In genomic region chr18:5294113-5294617, GRCh38 we compare ENCODE assay signal across 8 cellular contexts. TPM values are rescaled to one million over a fixed set of nuclear protein-coding genes. Genes with fewer than 3 reads are reported as not detected.
A peak's percentile ranks its signal among the peaks of the same experiment; 100 is the strongest.
DNase-seq lines count a peak whose midpoint lies in the region; ATAC-seq, FAIRE-seq and TF ChIP-seq lines count a peak whose summit lies in the region.

No MANE protein-coding gene starts in this region.

- 37% methylated on average over 9 of the region's 9 CpGs for WGBS in GM12878 (ENCODE audit: insufficient coverage, insufficient replicate concordance, low lambda C conversion rate, missing lambda C conversion rate)
- WGBS in HepG2 (ENCODE audit: low lambda C conversion rate) = 51% methylated on average over 9 of the region's 9 CpGs

- H3K79me2 ChIP-seq in MM.1S (ENCODE audit: low read length) (peaks cover 16% of the 10 kb centered on the region), GM12878 (ENCODE audit: control insufficient read depth, insufficient read depth, low read length) (peaks cover 9% of the 10 kb centered on the region), HepG2 (ENCODE audit: insufficient read depth, low read length) (peaks cover 13% of the 10 kb centered on the region)

- SMC1A ChIA-PET in GM12878 (lab: Charles Lee; ENCODE audit: uncharacterized antibody, unreplicated experiment) = interaction anchor here (0.7 to 1.6 kb wide), 4 partner anchors 51 to 1024 kb away, joined by 3 to 6 read pairs (median 3); no protein-coding TSS in a partner anchor

- CTCF ChIA-PET in GM12878 (lab: Yijun Ruan, JAX) = interaction anchor here (0.9 to 1.8 kb wide), 4 partner anchors 9 to 57 kb away, joined by 3 to 4 read pairs (median 4); no protein-coding TSS in a partner anchor
- CTCF ChIA-PET in HepG2 (lab: Yijun Ruan, JAX; ENCODE audit: low intra/inter-chr PET ratio, low total read pairs) = no interaction called here

- H3K9ac ChIP-seq in ES-I3 (ENCODE audit: low read depth, low read length) (peak overlapping the region; percentile 65), MM.1S (ENCODE audit: low read length) (peak overlapping the region; percentile 75; the same call in 1 of the 2 replicates), GM12878 (ENCODE audit: control insufficient read depth, insufficient read depth, low read length) (peak overlapping the region; percentile 71), HepG2 (ENCODE audit: insufficient read depth, low read depth, low read length) (peak overlapping the region; percentile 89)

- DNase-seq in MM.1S = no peak
- DNase-seq in GM12878 (ENCODE audit: low read depth, low spot score) = no peak
- DNase-seq in HepG2 (ENCODE audit: low spot score) = no peak
- DNase-seq in stimulated activated CD8-positive, alpha-beta memory T cell treated with anti-CD3 and anti-CD28 coated beads, Interleukin-15, amount 100 ng/mL, for 24 hours (ENCODE audit: low read depth) = peak; percentile 29
- no peak for DNase-seq in NCI-H1092 (lab: John Stamatoyannopoulos, UW)

- peak; percentile 37 for ATAC-seq in GM12878
- ATAC-seq in HepG2 = no peak
- ATAC-seq in HG03039 (IDR thresholded peaks at IDR 0.05; ENCODE audit: unreplicated experiment) = no peak
- no peak for ATAC-seq in GM18498 (IDR thresholded peaks at IDR 0.05; ENCODE audit: unreplicated experiment)

- H3K4me3 ChIP-seq in MM.1S (ENCODE audit: low read length) = peak overlapping the region; percentile 85
- peak overlapping the region; percentile 96 for H3K4me3 ChIP-seq in GM12878
- H3K4me3 ChIP-seq in HepG2 (replicated peaks in 1 of 3; ENCODE audit: insufficient read depth in 1 of 3, low read depth in 2 of 3, low read length in 3 of 3) = peak overlapping the region; percentile 71 to 88 (median 87)

- H3K4me1 ChIP-seq in ES-I3 (ENCODE audit: insufficient read depth, low read length) (no peaks in the 10 kb centered on the region), MM.1S (ENCODE audit: low read length) (peaks cover 5% of the 10 kb centered on the region; the same call in 1 of the 2 replicates), GM12878 (ENCODE audit: control insufficient read depth, insufficient read depth, low read length) (peaks cover 5% of the 10 kb centered on the region; the same call in 1 of the 2 replicates), HepG2 (ENCODE audit: insufficient read depth, low read length) (peaks cover 41% of the 10 kb centered on the region)

- intact Hi-C loops in GM12878 (cut with micrococcal nuclease; ENCODE audit: unreplicated experiment) = no loop called here
- intact Hi-C loops in HepG2 (cut with micrococcal nuclease; ENCODE audit: unreplicated experiment) = loop anchor here (1.0 kb wide), 1 partner anchor 56 kb away; no protein-coding TSS in a partner anchor

- no peaks in the 10 kb centered on the region for H3K9me2 ChIP-seq in MM.1S (replicated peaks; ENCODE audit: insufficient read depth, low read length)

- POLR2A ChIA-PET in GM12878 (lab: Charles Lee) (interaction anchor here (0.6 to 4.9 kb wide), 4 partner anchors 8 to 1835 kb away, joined by 3 to 51 read pairs (median 5); no protein-coding TSS in a partner anchor), HepG2 (lab: Yijun Ruan, JAX) (interaction anchor here (0.9 to 4.7 kb wide), 6 partner anchors 10 to 132 kb away, joined by 3 to 82 read pairs (median 16); no protein-coding TSS in a partner anchor)

- TF ChIP-seq EP300 in GM12878 (IDR thresholded peaks at IDR 0.05; ENCODE audit: borderline replicate concordance in 1 of 2, control insufficient read depth in 1 of 2, low read depth in 2 of 2, low read length in 2 of 2) = no peak
- no peak for TF ChIP-seq EP300 in HepG2 (IDR thresholded peaks at IDR 0.05; ENCODE audit: low read depth in 2 of 2, low read length in 2 of 2)
- no peak for TF ChIP-seq EP300 in HepG2 (CRISPR knock-in tag; IDR thresholded peaks at IDR 0.05; ENCODE audit: borderline replicate concordance)

- H3K36me3 ChIP-seq in ES-I3 (ENCODE audit: insufficient read depth, low read length) (no peaks in the 10 kb centered on the region; the same call in 1 of the 2 replicates), MM.1S (replicated peaks; ENCODE audit: insufficient read depth, low read length) (peaks cover 6% of the 10 kb centered on the region; the same call in 1 of the 2 replicates), GM12878 (ENCODE audit: control insufficient read depth in 2 of 2, insufficient read depth in 2 of 2, low read length in 1 of 2) (peaks cover 0 to 8% of the 10 kb centered on the region in 2 experiments; a peak in 2 of 4 replicates), HepG2 (replicated peaks in 1 of 2; ENCODE audit: control insufficient read depth in 1 of 2, insufficient read depth in 2 of 2, low read length in 2 of 2) (peaks cover 6 to 21% of the 10 kb centered on the region in 2 experiments; a peak in 3 of 5 replicates)

- no TSS peak for BruUV-seq in GM12878 (replicated peaks; lab: Mats Ljungman, UMichigan)
- BruUV-seq in HepG2 (replicated peaks; lab: Mats Ljungman, UMichigan) = TSS peak; percentile 39

- TF ChIP-seq RAD21 in GM12878 (IDR thresholded peaks at IDR 0.05; ENCODE audit: insufficient read depth, low read depth, low read length) = no peak
- no peak for TF ChIP-seq RAD21 in HepG2 (CRISPR knock-in tag; IDR thresholded peaks at IDR 0.05)

- RAD21 ChIA-PET in GM12878 (lab: Charles Lee; ENCODE audit: unreplicated experiment) = interaction anchor here (4.7 kb wide), 1 partner anchor 57 kb away, joined by 33 read pairs; no protein-coding TSS in a partner anchor

- FAIRE-seq in GM12878 (lab: Jason Lieb, UNC) (peak; percentile 18), HepG2 (lab: Jason Lieb, UNC) (no peak)

- no peaks in the 10 kb centered on the region for H4K20me1 ChIP-seq in MM.1S (ENCODE audit: insufficient read depth, low read length)
- H4K20me1 ChIP-seq in GM12878 (ENCODE audit: control insufficient read depth, insufficient read depth) = no peaks in the 10 kb centered on the region
- H4K20me1 ChIP-seq in HepG2 (ENCODE audit: insufficient read depth, low read length) = no peaks in the 10 kb centered on the region

- in situ Hi-C loops in GM12878 (cut with MboI) = loop anchor here (5.0 kb wide), 1 partner anchor 57 kb away; no protein-coding TSS in a partner anchor
- in situ Hi-C loops in HepG2 (cut with HindIII; ENCODE audit: extremely low pct_ligation_motif_present, low pct_unique_long_range_greater_than_20kb) = loop anchor here (5.0 kb wide), 1 partner anchor 57 kb away; no protein-coding TSS in a partner anchor

- H3K27me3 ChIP-seq in MM.1S (replicated peaks; ENCODE audit: insufficient read depth, low read length) (no peaks in the 10 kb centered on the region), GM12878 (replicated peaks in 1 of 2; ENCODE audit: control insufficient read depth in 2 of 2, insufficient read depth in 2 of 2, low read length in 1 of 2) (peaks cover 0 to 1% of the 10 kb centered on the region in 2 experiments; a peak in 2 of 4 replicates), HepG2 (ENCODE audit: control insufficient read depth in 1 of 2, insufficient read depth in 2 of 2, low read length in 2 of 2) (no peaks in the 10 kb centered on the region; a peak in 1 of 5 replicates)

- H2AFZ ChIP-seq in MM.1S (ENCODE audit: low read length) = peak overlapping the region; percentile 88
- peak overlapping the region; percentile 89 for H2AFZ ChIP-seq in GM12878 (ENCODE audit: control insufficient read depth, low read depth, low read length)
- no peak overlapping the region for H2AFZ ChIP-seq in HepG2 (ENCODE audit: low read length)

- H3K9me3 ChIP-seq in ES-I3 (ENCODE audit: control insufficient read depth, insufficient read depth, low read length) = no peaks in the 10 kb centered on the region
- H3K9me3 ChIP-seq in MM.1S (replicated peaks; ENCODE audit: insufficient read depth, low read length) = no peaks in the 10 kb centered on the region
- H3K9me3 ChIP-seq in GM12878 (replicated peaks; ENCODE audit: control insufficient read depth, insufficient read depth, low read length) = no peaks in the 10 kb centered on the region
- H3K9me3 ChIP-seq in HepG2 (ENCODE audit: low read length) = no peaks in the 10 kb centered on the region

- peaks cover 15% of the 10 kb centered on the region for H3F3A ChIP-seq in MM.1S (ENCODE audit: insufficient read depth, low read length)

- H3K4me2 ChIP-seq in MM.1S (ENCODE audit: low read depth, low read length) = peak overlapping the region; percentile 78
- H3K4me2 ChIP-seq in GM12878 (ENCODE audit: control insufficient read depth, insufficient read depth) = peak overlapping the region; percentile 92
- H3K4me2 ChIP-seq in HepG2 (ENCODE audit: low read depth, low read length) = peak overlapping the region; percentile 93

- TF ChIP-seq POLR2A in GM12878 (IDR thresholded peaks at IDR 0.05; ENCODE audit: low read depth, low read length) (no peak), HepG2 (IDR thresholded peaks at IDR 0.05; ENCODE audit: insufficient read depth in 1 of 2, low read depth in 2 of 2, low read length in 2 of 2) (0 out of 4 replicates have a peak, but pooled peaks of 1 of the 2 experiments have one; percentile 4)

- H3K27ac ChIP-seq in MM.1S (ENCODE audit: low read length) (peak overlapping the region; percentile 77), GM12878 (ENCODE audit: control insufficient read depth, insufficient read depth) (peak overlapping the region; percentile 77), HepG2 (ENCODE audit: extremely low read length, insufficient read depth, low read length) (peak overlapping the region; percentile 98)

- TF ChIP-seq CTCF in MM.1S (IDR thresholded peaks at IDR 0.05; ENCODE audit: low read length) = no peak
- no peak for TF ChIP-seq CTCF in GM12878 (IDR thresholded peaks at IDR 0.05 in 2 of 3, conservative IDR thresholded peaks at IDR 0.05 in 1 of 3; ENCODE audit: control insufficient read depth in 2 of 3, extremely low read depth in 1 of 3, insufficient read depth in 1 of 3, low read depth in 3 of 3, low read length in 3 of 3)
- no peak for TF ChIP-seq CTCF in HepG2 (CRISPR knock-in tag; IDR thresholded peaks at IDR 0.05)

RNA-seq across cellular contexts. Expression of gene ZBTB14, which starts 1.4 kb away (rescaled TPM):
- 25.1 and 29.2 TPM in 2 replicates for total RNA-seq in GM12878 (2013; cell fraction: nucleolus; rRNA removed)
- 11.0 and 11.2 TPM in 2 replicates for total RNA-seq in GM12878 (2014; rRNA removed)
- 12.6 and 13.1 TPM in 2 replicates for total RNA-seq in GM12878 (2014; rRNA removed; fragmentation: Illumina TruSeq; extraction: Trizol)
- 12.5 and 14.7 TPM in 2 replicates for total RNA-seq in GM12878 (2021)
- 5.1 TPM for polyA plus RNA-seq in GM12878 (2011; ENCODE audit: low read depth)
- polyA plus RNA-seq in GM12878 (2011; rRNA removed) = 21.2 and 33.6 TPM in 2 replicates
- polyA plus RNA-seq in GM12878 (2011; cell fraction: cytosol; rRNA removed) = 7.7 and 8.2 TPM in 2 replicates
- polyA plus RNA-seq in GM12878 (2011; cell fraction: nucleus; rRNA removed) = 29.6 and 33.1 TPM in 2 replicates
- polyA plus RNA-seq in GM12878 (2012) = 6.7 and 9.6 TPM in 2 replicates
- polyA plus RNA-seq in GM12878 (2014; fragmentation: Illumina TruSeq; extraction: Trizol) = 13.5 and 19.4 TPM in 2 replicates
- 1 to 10 TPM; 4.4 to 4.8 TPM for polyA plus RNA-seq in GM12878 (2014; fragmentation: Nextera tagmentation; extraction: Ambion mirVana)
- polyA plus RNA-seq in GM12878 (2014; rRNA removed) = 7.7 and 9.1 TPM in 2 replicates
- 10 to 100 TPM; 10.3 to 11.0 TPM for polyA plus RNA-seq in GM12878 (2016; fragmentation: Nextera tagmentation; extraction: Ambion mirVana)
- polyA minus RNA-seq in GM12878 (2011; rRNA and poly(A)+ RNA removed) = 14.0 and 18.9 TPM in 2 replicates
- 6.1 and 7.0 TPM in 2 replicates for polyA minus RNA-seq in GM12878 (2011; cell fraction: cytosol; rRNA and poly(A)+ RNA removed)
- polyA minus RNA-seq in GM12878 (2011; cell fraction: nucleus; rRNA and poly(A)+ RNA removed) = 27.7 and 34.6 TPM in 2 replicates
- total RNA-seq in HepG2 (2016; rRNA removed; fragmentation: Illumina TruSeq; extraction: Trizol) = 14.4 and 15.9 TPM in 2 replicates
- total RNA-seq in HepG2 (2016; cell fraction: cytosol; rRNA removed; fragmentation: Illumina TruSeq; extraction: Trizol; ENCODE audit: low read depth) = 2.7 and 3.1 TPM in 2 replicates
- 14.2 and 15.0 TPM in 2 replicates for total RNA-seq in HepG2 (2016; cell fraction: insoluble cytoplasmic fraction; rRNA removed; fragmentation: Illumina TruSeq; extraction: Trizol)
- 10.5 and 11.1 TPM in 2 replicates for total RNA-seq in HepG2 (2016; cell fraction: membrane; rRNA removed; fragmentation: Illumina TruSeq; extraction: Trizol)
- total RNA-seq in HepG2 (2016; cell fraction: nucleus; rRNA removed; fragmentation: Illumina TruSeq; extraction: Trizol) = 15.9 and 16.7 TPM in 2 replicates
- polyA plus RNA-seq in HepG2 (2011; rRNA removed) = 5.5 and 8.0 TPM in 2 replicates
- polyA plus RNA-seq in HepG2 (2011; cell fraction: cytosol; rRNA removed) = 3.3 and 5.2 TPM in 2 replicates
- polyA plus RNA-seq in HepG2 (2011; cell fraction: nucleus; rRNA removed) = 5.2 and 7.5 TPM in 2 replicates
- polyA plus RNA-seq in HepG2 (2012) = 5.4 and 9.0 TPM in 2 replicates
- polyA plus RNA-seq in HepG2 (2016; cell fraction: cytosol; fragmentation: Illumina TruSeq; extraction: Trizol; ENCODE audit: low read depth) = 1.7 and 2.0 TPM in 2 replicates
- 13.8 and 14.0 TPM in 2 replicates for polyA plus RNA-seq in HepG2 (2016; cell fraction: insoluble cytoplasmic fraction; fragmentation: Illumina TruSeq; extraction: Trizol; ENCODE audit: low read depth)
- 4.6 and 6.3 TPM in 2 replicates for polyA plus RNA-seq in HepG2 (2016; cell fraction: membrane; fragmentation: Illumina TruSeq; extraction: Trizol; ENCODE audit: low read depth)
- polyA plus RNA-seq in HepG2 (2016; cell fraction: nucleus; fragmentation: Illumina TruSeq; extraction: Trizol; ENCODE audit: insufficient read depth, low read depth) = 16.1 and 16.5 TPM in 2 replicates
- polyA minus RNA-seq in HepG2 (2011; rRNA and poly(A)+ RNA removed; ENCODE audit: low replicate concordance) = 9.7 and 13.9 TPM in 2 replicates
- polyA minus RNA-seq in HepG2 (2011; cell fraction: cytosol; rRNA and poly(A)+ RNA removed) = 5.6 and 6.5 TPM in 2 replicates
- 21.5 and 26.5 TPM in 2 replicates for polyA minus RNA-seq in HepG2 (2011; cell fraction: nucleus; rRNA and poly(A)+ RNA removed)
